8 cellular contexts compared by ENCODE assay signal in the genomic region with DNA sequence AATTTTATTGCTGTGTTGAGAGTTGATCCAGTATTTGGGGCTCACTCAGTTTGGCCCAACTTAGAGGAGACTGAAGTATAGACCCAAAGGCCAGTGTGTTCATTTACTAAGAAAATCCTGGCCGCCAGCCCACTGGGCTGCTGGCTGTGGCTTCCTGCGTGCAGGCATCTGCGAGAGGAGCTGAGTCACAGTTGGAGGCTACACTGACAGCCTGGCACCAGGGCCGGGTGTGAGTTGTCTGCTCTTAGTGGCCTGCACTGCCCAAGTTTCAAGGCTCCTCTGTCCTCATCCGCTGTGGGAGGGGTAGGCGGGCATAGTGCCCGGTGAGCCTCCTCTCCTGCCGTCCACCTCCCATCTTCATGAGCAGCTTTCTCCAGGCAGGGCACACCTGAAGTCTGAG. TPM values are rescaled to one million over a fixed set of nuclear protein-coding genes. Genes with fewer than 3 reads are reported as not detected.
A peak's percentile ranks its signal among the peaks of the same experiment; 100 is the strongest.
DNase-seq lines count a peak whose midpoint lies in the region; ATAC-seq and TF ChIP-seq lines count a peak whose summit lies in the region.

No MANE protein-coding gene starts in this region.

- H3K79me2 ChIP-seq in fibroblast of lung (ENCODE audit: control insufficient read depth, insufficient read depth, low read length) = peaks cover 1% of the 10 kb centered on the region

- no peak overlapping the region for H3K4me3 ChIP-seq in fibroblast of lung (replicated peaks in 1 of 4; ENCODE audit: control extremely low read depth in 1 of 4, insufficient read depth in 1 of 4, low read depth in 3 of 4, low read length in 4 of 4)

- TF ChIP-seq CTCF in fibroblast of lung (conservative IDR thresholded peaks at IDR 0.05 in 1 of 2, IDR thresholded peaks at IDR 0.05 in 1 of 2; ENCODE audit: low read depth in 1 of 2, low read length in 2 of 2) = no peak
- TF ChIP-seq CTCF in omental fat pad (IDR thresholded peaks at IDR 0.05) = no peak

- no peak overlapping the region for H3K9ac ChIP-seq in fibroblast of lung (ENCODE audit: insufficient read depth, low read length)

- H3K4me2 ChIP-seq in fibroblast of lung (ENCODE audit: extremely low read depth, insufficient read depth, low read length) = peak overlapping the region; percentile 44

- H3K27me3 ChIP-seq in fibroblast of lung (ENCODE audit: control insufficient read depth, insufficient read depth, low read length) = no peaks in the 10 kb centered on the region

- ATAC-seq in omental fat pad (ENCODE audit: low FRiP score) (peak; percentile 71), HG02763 (IDR thresholded peaks at IDR 0.05; ENCODE audit: unreplicated experiment) (no peak), GM21576 (IDR thresholded peaks at IDR 0.05; ENCODE audit: unreplicated experiment) (no peak), GM18505 (IDR thresholded peaks at IDR 0.05; ENCODE audit: unreplicated experiment) (no peak)

- H3K36me3 ChIP-seq in fibroblast of lung (ENCODE audit: control insufficient read depth, insufficient read depth, low read length) = peaks cover 32% of the 10 kb centered on the region

- H4K20me1 ChIP-seq in fibroblast of lung (ENCODE audit: control insufficient read depth, extremely low read depth, insufficient read depth, low read length) = no peaks in the 10 kb centered on the region

- H3K9me3 ChIP-seq in fibroblast of lung (ENCODE audit: control insufficient read depth, insufficient read depth, low read depth, low read length) = no peaks in the 10 kb centered on the region

- H3K4me1 ChIP-seq in fibroblast of lung (ENCODE audit: control insufficient read depth, extremely low read depth, insufficient read depth, low read length) = peaks cover 31% of the 10 kb centered on the region

- peak overlapping the region; percentile 76 for H3K27ac ChIP-seq in fibroblast of lung (ENCODE audit: insufficient read depth, low read length)

- peak; percentile 93 for DNase-seq in H4 (ENCODE audit: low spot score)
- peak; percentile 31 for DNase-seq in UCSD-AML1 (lab: John Stamatoyannopoulos, UW; ENCODE audit: unreplicated experiment)
- peak; percentile 92 to 96 for DNase-seq in fibroblast of lung (ENCODE audit: low read depth in 2 of 2)
- DNase-seq in omental fat pad (ENCODE audit: low spot score) = peak; percentile 73
- DNase-seq in NOMO-1 treated with DMSO at 0.1 percent for 48 hours (lab: John Stamatoyannopoulos, UW; ENCODE audit: unreplicated experiment) = no peak

- no peak for TF ChIP-seq POLR2A in GM18505 (IDR thresholded peaks at IDR 0.05; ENCODE audit: borderline replicate concordance, extremely low read depth, insufficient read depth, insufficient read length)

- no peak overlapping the region for H2AFZ ChIP-seq in fibroblast of lung (ENCODE audit: low read length)

RNA-seq across cellular contexts. Expression of gene PLD6, which starts 54.2 kb away (rescaled TPM):
- total RNA-seq in H4 (2014; rRNA removed; shearing (Covaris generic)) = 1.5 and 1.6 TPM in 2 replicates
- total RNA-seq in fibroblast of lung (6.7 and 7.8 TPM in 2 replicates), omental fat pad (10 to 100 TPM in 1 of 4 donors, 1 to 10 TPM in 3; 1.9 to 14.1 (median 6.5) TPM)
- polyA plus RNA-seq in fibroblast of lung = 2.5 and 4.7 TPM in 2 replicates
- polyA plus RNA-seq in fibroblast of lung (2012) = 1.5 and 3.6 TPM in 2 replicates
- polyA minus RNA-seq in fibroblast of lung (ENCODE audit: low replicate concordance) = 0.47 and 2.8 TPM in 2 replicates
